In the genomic region with DNA sequence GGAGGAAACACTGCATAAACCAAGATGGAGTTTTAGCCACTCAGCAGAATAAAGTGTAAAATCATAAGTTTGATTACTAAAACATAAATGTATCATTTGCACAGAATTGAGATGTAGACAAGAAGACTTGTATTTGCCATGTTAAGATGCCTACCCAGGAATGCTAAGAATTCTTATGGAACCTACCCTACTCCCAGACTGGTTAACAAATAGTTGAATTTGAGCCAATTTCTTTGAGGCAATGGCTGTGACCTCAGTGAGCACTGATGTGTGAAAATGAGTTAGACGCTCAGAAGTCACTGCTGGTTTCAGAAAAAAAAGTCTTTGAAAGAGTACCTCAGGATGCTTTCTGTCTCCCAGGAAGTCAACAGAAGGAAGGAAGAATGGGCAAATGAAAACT, we compare ENCODE assay signal across 11 cellular contexts.
DNase-seq lines count a peak whose midpoint lies in the region; ATAC-seq, FAIRE-seq and TF ChIP-seq lines count a peak whose summit lies in the region.
"Had no signal": no experiment of that assay in that cellular context is flagged by ENCODE, and none has a peak within 500 bp of the region (broad histone marks: within the 10 kb centered on the region; RNA-seq: fewer than 3 reads in every experiment).

No MANE protein-coding gene starts in this region.

- peaks cover under 1% of the 10 kb centered on the region for H3K27me3 ChIP-seq in RWPE2 (ENCODE audit: insufficient read depth, poor library complexity, severe bottlenecking)
- no peaks in the 10 kb centered on the region for H3K27me3 ChIP-seq in fibroblast of lung (ENCODE audit: control insufficient read depth, insufficient read depth, low read length)
- no peaks in the 10 kb centered on the region for H3K27me3 ChIP-seq in pancreas

- H3K9me3 ChIP-seq in RWPE2 (ENCODE audit: severe bottlenecking) (no peaks in the 10 kb centered on the region), fibroblast of lung (ENCODE audit: control insufficient read depth, insufficient read depth, low read depth, low read length) (no peaks in the 10 kb centered on the region), pancreas (no peaks in the 10 kb centered on the region)
- H3K9me3 ChIP-seq: right lobe of liver had no signal

- H3K4me3 ChIP-seq in RWPE2 (ENCODE audit: severe bottlenecking) (no peak overlapping the region), fibroblast of lung (replicated peaks in 1 of 4; ENCODE audit: control extremely low read depth in 1 of 4, insufficient read depth in 1 of 4, low read depth in 3 of 4, low read length in 4 of 4) (no peak overlapping the region), pancreas (no peak overlapping the region)
- H3K4me3 ChIP-seq: right lobe of liver had no signal

- no peak overlapping the region for H3K4me2 ChIP-seq in fibroblast of lung (ENCODE audit: extremely low read depth, insufficient read depth, low read length)

- no peak overlapping the region for H3K9ac ChIP-seq in fibroblast of lung (ENCODE audit: insufficient read depth, low read length)

- intact Hi-C loops in pancreas (cut with DNase I), result no loop called here

- DNase-seq in HCEC 1CT (peak; percentile 68), RWPE2 (ENCODE audit: low spot score) (no peak), fibroblast of lung (ENCODE audit: low read depth in 2 of 2) (peak; percentile 50 to 92), pancreas (no peak), SHP77 treated with DMSO at 0.1 percent for 48 hours (lab: John Stamatoyannopoulos, UW) (no peak), NCI-H2227 (lab: John Stamatoyannopoulos, UW; ENCODE audit: unreplicated experiment) (no peak), cerebellum (ENCODE audit: low spot score) (no peak)
- DNase-seq in activated CD4-positive, alpha-beta T cell treated with anti-CD3 and anti-CD28 coated beads, Interleukin-2, amount 50 U/mL, for 48 hours, result no peak
- DNase-seq: activated CD8-positive, alpha-beta memory T cell treated with anti-CD3 and anti-CD28 coated beads for 24 hours; anterior cingulate cortex; right lobe of liver had no signal

- H3K36me3 ChIP-seq in RWPE2 (ENCODE audit: low read depth), result no peaks in the 10 kb centered on the region
- H3K36me3 ChIP-seq in fibroblast of lung (ENCODE audit: control insufficient read depth, insufficient read depth, low read length), result no peaks in the 10 kb centered on the region
- H3K36me3 ChIP-seq in pancreas, result no peaks in the 10 kb centered on the region
- H3K36me3 ChIP-seq: right lobe of liver had no signal

- no peaks in the 10 kb centered on the region for H3K79me2 ChIP-seq in fibroblast of lung (ENCODE audit: control insufficient read depth, insufficient read depth, low read length)

- no peaks in the 10 kb centered on the region for H4K20me1 ChIP-seq in fibroblast of lung (ENCODE audit: control insufficient read depth, extremely low read depth, insufficient read depth, low read length)

- H3K27ac ChIP-seq in RWPE2 (ENCODE audit: poor library complexity, severe bottlenecking), result no peak overlapping the region
- no peak overlapping the region for H3K27ac ChIP-seq in fibroblast of lung (ENCODE audit: insufficient read depth, low read length)
- H3K27ac ChIP-seq in pancreas, result no peak overlapping the region
- H3K27ac ChIP-seq: right lobe of liver had no signal

- H3K4me1 ChIP-seq in RWPE2 (ENCODE audit: insufficient read depth, poor library complexity, severe bottlenecking) (peaks cover 4% of the 10 kb centered on the region), fibroblast of lung (ENCODE audit: control insufficient read depth, extremely low read depth, insufficient read depth, low read length) (peaks cover 2% of the 10 kb centered on the region), pancreas (no peaks in the 10 kb centered on the region)
- H3K4me1 ChIP-seq: right lobe of liver had no signal

- FAIRE-seq in pancreas (lab: Jason Lieb, UNC), result no peak

- H2AFZ ChIP-seq in fibroblast of lung (ENCODE audit: low read length), result no peak overlapping the region

- WGBS in pancreas, 2 donors, result 48 to 49% methylated on average over 1 of the region's 1 CpG

- ATAC-seq in RWPE2 (ENCODE audit: low read depth), result peak; percentile 97
- ATAC-seq in pancreas, result peak in 3 of 4 donors; percentile 32 to 64 (median 63)
- ATAC-seq: right lobe of liver had no signal

- TF ChIP-seq CTCF in RWPE2 (IDR thresholded peaks at IDR 0.05; ENCODE audit: poor library complexity, severe bottlenecking) (no peak), fibroblast of lung (conservative IDR thresholded peaks at IDR 0.05 in 1 of 2, IDR thresholded peaks at IDR 0.05 in 1 of 2; ENCODE audit: low read depth in 1 of 2, low read length in 2 of 2) (no peak), pancreas (IDR thresholded peaks at IDR 0.05) (no peak)

Comparison
In these comparisons a context has a peak if more than half of its experiments do, and no peak if none do; other contexts are left out.
1. DNase-seq: peak in HCEC 1CT (single experiment) and fibroblast of lung (2 of 2); none in RWPE2 (single experiment), pancreas (0 of 6), SHP77 treated with DMSO at 0.1 percent for 48 hours (single experiment), NCI-H2227 (single experiment), activated CD4-positive, alpha-beta T cell treated with anti-CD3 and anti-CD28 coated beads, Interleukin-2, amount 50 U/mL, for 48 hours (0 of 2) and cerebellum (single experiment).